ENCODE assay signal across 12 cellular contexts in genomic region chr17:34578656-34579016, GRCh38. TPM values are rescaled to one million over a fixed set of nuclear protein-coding genes. Genes with fewer than 3 reads are reported as not detected.
DNase-seq lines count a peak whose midpoint lies in the region; ATAC-seq and TF ChIP-seq lines count a peak whose summit lies in the region.
"Had no signal": no experiment of that assay in that cellular context is flagged by ENCODE, and none has a peak within 500 bp of the region (broad histone marks: within the 10 kb centered on the region; RNA-seq: fewer than 3 reads in every experiment).

No MANE protein-coding gene starts in this region.

- H3K4me3 ChIP-seq in ACC112 (ENCODE audit: low read depth, low read length): peak overlapping the region; percentile 49
- peak overlapping the region; percentile 66 for H3K4me3 ChIP-seq in GM23338
- peak overlapping the region; percentile 51 to 89 (median 71) for H3K4me3 ChIP-seq in dorsolateral prefrontal cortex
- H3K4me3 ChIP-seq in neuron (ENCODE audit: low read length): peak overlapping the region; percentile 43

- peak overlapping the region; percentile 89 for H3K4me2 ChIP-seq in GM23338

- no peaks in the 10 kb centered on the region for H3K9me2 ChIP-seq in GM23338 (ENCODE audit: insufficient read depth)

- TF ChIP-seq CTCF in GM23338 (conservative IDR thresholded peaks at IDR 0.05; ENCODE audit: low read depth in 2 of 2) (no peak), dorsolateral prefrontal cortex (IDR thresholded peaks at IDR 0.05 in 54 of 56, conservative IDR thresholded peaks at IDR 0.05 in 2 of 56; ENCODE audit: low read depth in 1 of 56, partially characterized antibody in 56 of 56) (no peak)

- intact Hi-C loops in dorsolateral prefrontal cortex (cut with DNase I): loop anchor here in 1 of 2 donors (5.0 kb wide), 2 partner anchors 36 to 59 kb away; no protein-coding TSS in a partner anchor

- ATAC-seq in GM23338: peak; percentile 1
- ATAC-seq: esophagus mucosa had no signal

- H2AFZ ChIP-seq in ACC112 (ENCODE audit: low read length, unreplicated experiment): no peak overlapping the region
- peak overlapping the region; percentile 95 for H2AFZ ChIP-seq in GM23338
- no peak overlapping the region for H2AFZ ChIP-seq in neuron (ENCODE audit: low read depth, low read length)

- H3K4me1 ChIP-seq in ACC112 (ENCODE audit: control insufficient read depth, insufficient read depth, low read length, unreplicated experiment) (no peaks in the 10 kb centered on the region), GM23338 (ENCODE audit: insufficient read depth) (peaks cover 34% of the 10 kb centered on the region), neuron (ENCODE audit: insufficient read depth, low read length) (no peaks in the 10 kb centered on the region)
- H3K4me1 ChIP-seq: HAP-1 had no signal

- peak overlapping the region; percentile 84 for H3K4me3 Mint-ChIP-seq in GM23338

- DNase-seq in GM23338 (ENCODE audit: low spot score) (peak; percentile 44), dorsolateral prefrontal cortex (no peak), cerebellum (ENCODE audit: low spot score) (no peak), NCI-H2107 treated with DMSO at 0.1 percent for 48 hours (lab: John Stamatoyannopoulos, UW; ENCODE audit: unreplicated experiment) (no peak), SIG-M5 (lab: John Stamatoyannopoulos, UW) (no peak), NCI-H2029 (lab: John Stamatoyannopoulos, UW) (no peak)

- H3K4me1 Mint-ChIP-seq in GM23338: peaks cover 34% of the 10 kb centered on the region

- peaks cover 75% of the 10 kb centered on the region for H3K27me3 Mint-ChIP-seq in GM23338 (ENCODE audit: insufficient read depth, low read depth, poor library complexity)

- no peak overlapping the region for H3K27ac Mint-ChIP-seq in GM23338

- no peaks in the 10 kb centered on the region for H3K36me3 ChIP-seq in ACC112 (ENCODE audit: insufficient read depth, low read length)
- H3K36me3 ChIP-seq in GM23338 (ENCODE audit: insufficient read depth): no peaks in the 10 kb centered on the region
- no peaks in the 10 kb centered on the region for H3K36me3 ChIP-seq in neuron (ENCODE audit: insufficient read depth, low read length)
- H3K36me3 ChIP-seq: HAP-1, thyroid gland had no signal

- no peaks in the 10 kb centered on the region for H3K9me3 ChIP-seq in neuron (ENCODE audit: low read length)
- H3K9me3 ChIP-seq: HAP-1, thyroid gland had no signal

- H3K79me2 ChIP-seq in ACC112 (ENCODE audit: control insufficient read depth, insufficient read depth, low read length, unreplicated experiment): no peaks in the 10 kb centered on the region
- no peaks in the 10 kb centered on the region for H3K79me2 ChIP-seq in GM23338 (replicated peaks; ENCODE audit: insufficient read depth)

- H3K36me3 Mint-ChIP-seq in GM23338 (ENCODE audit: low read depth): no peaks in the 10 kb centered on the region

- H3F3A ChIP-seq in GM23338 (replicated peaks; ENCODE audit: low read depth): 0 out of 2 replicates have a peak, but pooled peaks cover 5% of the 10 kb centered on the region

- H3K27ac ChIP-seq in ACC112 (ENCODE audit: low read depth, low read length): no peak overlapping the region
- no peak overlapping the region for H3K27ac ChIP-seq in GM23338 (ENCODE audit: low read depth)
- peak overlapping the region in 49 of 59 donors; percentile 0 to 90 (median 72) for H3K27ac ChIP-seq in dorsolateral prefrontal cortex
- H3K27ac ChIP-seq: thyroid gland had no signal

- peaks cover 18% of the 10 kb centered on the region for H4K20me1 ChIP-seq in GM23338 (replicated peaks; ENCODE audit: insufficient read depth)

- H3K9me3 Mint-ChIP-seq in GM23338: no peaks in the 10 kb centered on the region

- H3K27me3 ChIP-seq in ACC112 (ENCODE audit: insufficient read depth, low read length): peaks cover 92% of the 10 kb centered on the region
- peaks cover 100% of the 10 kb centered on the region for H3K27me3 ChIP-seq in GM23338 (ENCODE audit: insufficient read depth)
- peaks cover 0 to 19% (median 0%) of the 10 kb centered on the region in 45 donors for H3K27me3 ChIP-seq in dorsolateral prefrontal cortex
- H3K27me3 ChIP-seq in neuron (ENCODE audit: insufficient read depth, low read length): peaks cover 80% of the 10 kb centered on the region

TF ChIP-seq in GM23338, 12 proteins besides CTCF, POLR2A, EP300 and RAD21:
- no peak for TF ChIP-seq JUNB (IDR thresholded peaks at IDR 0.05; ENCODE audit: unreplicated experiment)
- no peak for TF ChIP-seq STAT1 (IDR thresholded peaks at IDR 0.05; ENCODE audit: unreplicated experiment)
- TF ChIP-seq CREB1 (CRISPR knock-in tag; IDR thresholded peaks at IDR 0.05; ENCODE audit: low read depth): no peak
- no peak for TF ChIP-seq EZH2 (IDR thresholded peaks at IDR 0.05; ENCODE audit: low read depth, unreplicated experiment)
- TF ChIP-seq ZNF114 (CRISPR knock-in tag; IDR thresholded peaks at IDR 0.05): no peak
- TF ChIP-seq POLR2AphosphoS5 (IDR thresholded peaks at IDR 0.05; ENCODE audit: low read depth): no peak
- TF ChIP-seq NANOG (IDR thresholded peaks at IDR 0.05; ENCODE audit: borderline replicate concordance): no peak
- TF ChIP-seq ZNF331 (CRISPR knock-in tag; IDR thresholded peaks at IDR 0.05; ENCODE audit: low read depth): no peak
- no peak for TF ChIP-seq REST (IDR thresholded peaks at IDR 0.05; ENCODE audit: unreplicated experiment)

RNA-seq across cellular contexts. Expression of gene TMEM132E, which starts 0.7 kb away (rescaled TPM):
- 0.45 and 0.47 TPM in 2 replicates for total RNA-seq in GM23338 (2014; rRNA removed; shearing (Covaris generic))
- 0.03 and 0.16 TPM in 2 replicates for polyA plus RNA-seq in GM23338 (2016; fragmentation: Nextera tagmentation; extraction: Ambion mirVana)
- total RNA-seq in dorsolateral prefrontal cortex (10 to 100 TPM in 79 of 120 experiments, 1 to 10 TPM in 41; 4.4 to 21.1 (median 11.1) TPM), cerebellum (3.4 TPM)
- total RNA-seq: esophagus mucosa, lung microvascular endothelial cell had no signal

Comparison
In these comparisons a context has a peak if more than half of its experiments do, and no peak if none do; other contexts are left out.
1. H3K27ac ChIP-seq: peak in dorsolateral prefrontal cortex (49 of 59); none in ACC112 (single experiment) and GM23338 (single experiment).
2. Peak in every context shown above with its lines, with median percentiles within 50 percentile points of each other: H3K4me3 ChIP-seq.